ENCODE assay signal across 21 cellular contexts in the genomic region with DNA sequence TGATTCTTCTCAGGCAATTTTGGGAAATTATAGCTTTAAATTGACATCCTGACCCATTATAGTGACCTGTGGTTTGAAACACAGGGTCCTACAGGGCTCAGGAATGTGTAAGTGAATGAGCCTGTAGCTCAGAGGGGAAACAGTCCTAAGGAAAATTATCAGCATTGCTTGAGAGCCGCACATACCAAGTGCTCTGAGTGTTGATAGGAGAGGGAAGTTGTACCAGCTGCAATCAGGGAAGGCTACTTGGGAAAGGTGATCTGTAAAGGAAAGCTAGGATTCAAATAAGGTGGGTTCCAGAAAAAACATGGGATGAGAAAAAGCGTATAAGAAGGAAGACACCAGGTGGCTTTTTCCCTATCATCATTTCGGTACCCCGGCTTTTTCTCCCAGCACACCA. TPM values are rescaled to one million over a fixed set of nuclear protein-coding genes. Genes with fewer than 3 reads are reported as not detected.
DNase-seq lines count a peak whose midpoint lies in the region; ATAC-seq, FAIRE-seq and TF ChIP-seq lines count a peak whose summit lies in the region.
"Had no signal": no experiment of that assay in that cellular context is flagged by ENCODE, and none has a peak within 500 bp of the region (broad histone marks: within the 10 kb centered on the region; RNA-seq: fewer than 3 reads in every experiment).

No MANE protein-coding gene starts in this region.

- POLR2A ChIA-PET in activated CD8-positive, alpha-beta T cell treated with anti-CD3 and anti-CD28 coated beads, Interleukin-2, amount 10 ng/mL, durations not matched to agents 7 days and 5 days (lab: Charles Lee) = interaction anchor here (1.2 kb wide), 1 partner anchor 9 kb away, joined by 3 read pairs; no protein-coding TSS in a partner anchor

- H3K4me1 ChIP-seq in ACC112 (ENCODE audit: control insufficient read depth, insufficient read depth, low read length, unreplicated experiment) (peaks cover 19% of the 10 kb centered on the region), colonic mucosa (no peaks in the 10 kb centered on the region), neutrophil (ENCODE audit: control insufficient read depth in 1 of 2, insufficient read depth in 1 of 2, low read depth in 1 of 2, low read length in 1 of 2) (peaks cover 64 to 76% of the 10 kb centered on the region in 2 experiments)

- peaks cover 12% of the 10 kb centered on the region for H3K4me1 Mint-ChIP-seq in activated CD8-positive, alpha-beta T cell treated with anti-CD3 and anti-CD28 coated beads, Interleukin-2, amount 10 ng/mL, durations not matched to agents 7 days and 5 days (ENCODE audit: low read depth)

- H3K27ac ChIP-seq in ACC112 (ENCODE audit: low read depth, low read length) = peak overlapping the region; percentile 80
- no peak overlapping the region for H3K27ac ChIP-seq in colonic mucosa
- H3K27ac ChIP-seq in neutrophil = peak overlapping the region; percentile 93
- H3K27ac ChIP-seq: GM23248, SK-N-MC had no signal

- intact Hi-C loops in colonic mucosa (cut with DNase I) = loop anchor here (10.0 kb wide), 1 partner anchor 153 kb away; a partner anchor contains a TSS

- no peak overlapping the region for H3K27ac Mint-ChIP-seq in activated CD8-positive, alpha-beta T cell treated with anti-CD3 and anti-CD28 coated beads, Interleukin-2, amount 10 ng/mL, durations not matched to agents 7 days and 5 days

- no peak for TF ChIP-seq CTCF in colonic mucosa (IDR thresholded peaks at IDR 0.05)
- TF ChIP-seq CTCF in neutrophil (IDR thresholded peaks at IDR 0.05) = no peak
- TF ChIP-seq CTCF in GM20000 (IDR thresholded peaks at IDR 0.05; ENCODE audit: extremely low read depth, missing control alignments) = no peak

- no peaks in the 10 kb centered on the region for H3K36me3 Mint-ChIP-seq in activated CD8-positive, alpha-beta T cell treated with anti-CD3 and anti-CD28 coated beads, Interleukin-2, amount 10 ng/mL, durations not matched to agents 7 days and 5 days (ENCODE audit: low read depth)

- H3K27me3 ChIP-seq in ACC112 (ENCODE audit: insufficient read depth, low read length) = no peaks in the 10 kb centered on the region
- no peaks in the 10 kb centered on the region for H3K27me3 ChIP-seq in colonic mucosa
- no peaks in the 10 kb centered on the region for H3K27me3 ChIP-seq in neutrophil

- H3K9me3 Mint-ChIP-seq in activated CD8-positive, alpha-beta T cell treated with anti-CD3 and anti-CD28 coated beads, Interleukin-2, amount 10 ng/mL, durations not matched to agents 7 days and 5 days (ENCODE audit: insufficient read depth) = no peaks in the 10 kb centered on the region

- DNase-seq in GM19239 (ENCODE audit: insufficient read length, low spot score) (no peak), colonic mucosa (peak; percentile 1), NCI-H1436 (lab: John Stamatoyannopoulos, UW) (no peak), GM20000 (ENCODE audit: low spot score) (no peak)
- DNase-seq in activated CD8-positive, alpha-beta T cell treated with anti-CD3 and anti-CD28 coated beads, Interleukin-2, amount 10 ng/mL, durations not matched to agents 7 days and 5 days = no peak
- DNase-seq: ACHN; CD4-positive, alpha-beta memory T cell; DMS79 treated with DMSO at 0.1 percent for 48 hours; NCI-H1105; NCI-H1694 treated with DMSO at 0.1 percent for 48 hours; NCI-H2107; NCI-H226; NCI-H524 treated with DMSO at 0.1 percent for 48 hours; Right ventricle myocardium superior had no signal

- no peaks in the 10 kb centered on the region for H3K27me3 Mint-ChIP-seq in activated CD8-positive, alpha-beta T cell treated with anti-CD3 and anti-CD28 coated beads, Interleukin-2, amount 10 ng/mL, durations not matched to agents 7 days and 5 days (ENCODE audit: low read depth)

- peaks cover 3% of the 10 kb centered on the region for H3K79me2 ChIP-seq in ACC112 (ENCODE audit: control insufficient read depth, insufficient read depth, low read length, unreplicated experiment)

- no peak overlapping the region for H3K4me3 Mint-ChIP-seq in activated CD8-positive, alpha-beta T cell treated with anti-CD3 and anti-CD28 coated beads, Interleukin-2, amount 10 ng/mL, durations not matched to agents 7 days and 5 days
- H3K4me3 Mint-ChIP-seq: CD4-positive, alpha-beta memory T cell had no signal

- no peak for ATAC-seq in HG03457 (IDR thresholded peaks at IDR 0.05; ENCODE audit: unreplicated experiment)
- no peak for ATAC-seq in activated CD8-positive, alpha-beta T cell treated with anti-CD3 and anti-CD28 coated beads, Interleukin-2, amount 10 ng/mL, durations not matched to agents 7 days and 5 days
- ATAC-seq: HCT116 had no signal

- H3K36me3 ChIP-seq in ACC112 (ENCODE audit: insufficient read depth, low read length) = no peaks in the 10 kb centered on the region
- no peaks in the 10 kb centered on the region for H3K36me3 ChIP-seq in colonic mucosa
- no peaks in the 10 kb centered on the region for H3K36me3 ChIP-seq in neutrophil

- H3K9me3 ChIP-seq in colonic mucosa (no peaks in the 10 kb centered on the region), neutrophil (no peaks in the 10 kb centered on the region)

- CTCF ChIA-PET in activated CD8-positive, alpha-beta T cell treated with anti-CD3 and anti-CD28 coated beads, Interleukin-2, amount 10 ng/mL, durations not matched to agents 7 days and 5 days (lab: Charles Lee) = interaction anchor here (1.3 to 1.5 kb wide), 2 partner anchors 9 to 252 kb away, joined by 3 read pairs; no protein-coding TSS in a partner anchor

- H2AFZ ChIP-seq in ACC112 (ENCODE audit: low read length, unreplicated experiment) = no peak overlapping the region
- H2AFZ ChIP-seq: GM23248 had no signal

- FAIRE-seq in GM19239 (lab: Jason Lieb, UNC) = peak; percentile 55
- FAIRE-seq: RCC 7860 had no signal

- H3K4me3 ChIP-seq in ACC112 (ENCODE audit: low read depth, low read length) (no peak overlapping the region), colonic mucosa (no peak overlapping the region), neutrophil (ENCODE audit: low read depth in 1 of 2, low read length in 1 of 2) (peak overlapping the region in 1 of 2 experiments; percentile 36)
- H3K4me3 ChIP-seq: GM23248, SK-N-MC had no signal

- no peak overlapping the region for H3K9ac ChIP-seq in colonic mucosa (ENCODE audit: low read depth in 2 of 2, low read length in 2 of 2)
- H3K9ac ChIP-seq: GM23248 had no signal

RNA-seq across cellular contexts. Expression of a gene that starts 4.4 kb away (rescaled TPM):
- total RNA-seq in colonic mucosa = 10 to 100 TPM; 19.4 to 22.7 TPM
- total RNA-seq in activated CD8-positive, alpha-beta T cell treated with anti-CD3 and anti-CD28 coated beads, Interleukin-2, amount 10 ng/mL, durations not matched to agents 7 days and 5 days = 10 to 100 TPM; 31.7 to 33.6 TPM
